Comparison of ENCODE assay signal across 9 cellular contexts in the genomic region with DNA sequence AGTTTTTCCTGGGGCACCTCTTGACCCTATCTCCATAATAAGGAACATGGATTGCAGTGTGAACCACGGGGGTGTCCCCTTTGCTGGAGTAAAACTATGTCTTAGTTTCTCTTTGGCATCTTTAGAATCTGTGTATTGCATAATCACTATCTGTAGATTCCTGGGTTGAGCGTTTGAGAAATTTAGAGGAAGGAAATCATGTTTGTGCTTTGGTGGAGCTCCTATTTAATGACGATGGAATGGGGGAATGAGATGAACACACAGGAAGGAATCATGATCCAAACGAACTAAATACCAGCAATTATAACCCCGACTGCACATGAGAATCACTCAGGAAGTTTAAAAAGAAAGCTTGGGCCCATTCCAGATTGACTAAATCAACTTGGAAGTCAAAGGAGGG. TPM values are rescaled to one million over a fixed set of nuclear protein-coding genes. Genes with fewer than 3 reads are reported as not detected.
A peak's percentile ranks its signal among the peaks of the same experiment; 100 is the strongest.
DNase-seq lines count a peak whose midpoint lies in the region; ATAC-seq and TF ChIP-seq lines count a peak whose summit lies in the region.
"Had no signal": no experiment of that assay in that cellular context is flagged by ENCODE, and none has a peak within 500 bp of the region (broad histone marks: within the 10 kb centered on the region; RNA-seq: fewer than 3 reads in every experiment).

No MANE protein-coding gene starts in this region.

- CTCF ChIA-PET in CD8-positive, alpha-beta T cell (lab: Charles Lee), result interaction anchor here (0.6 to 18.8 kb wide), 6 partner anchors 11 to 210 kb away, joined by 3 to 353 read pairs (median 18); partner anchors contain the start of genes AAAS, ITGB7 and NPFF

- intact Hi-C loops in CD8-positive, alpha-beta T cell (cut with DNase I, micrococcal nuclease), result loop anchor here in 1 of 2 experiments (2.0 kb wide), 1 partner anchor 203 kb away; the partner anchor contains the start of gene TARBP2
- intact Hi-C loops in left ventricle myocardium superior (cut with micrococcal nuclease), result no loop called here

- H3K27ac ChIP-seq in CD8-positive, alpha-beta T cell (ENCODE audit: low read depth, low read length), result no peak overlapping the region

- H3K4me3 Mint-ChIP-seq in CD8-positive, alpha-beta T cell, result peak overlapping the region; percentile 51
- H3K4me3 Mint-ChIP-seq in osteocyte (ENCODE audit: unreplicated experiment), result peak overlapping the region; percentile 57

- no peaks in the 10 kb centered on the region for H3K9me3 ChIP-seq in CD8-positive, alpha-beta T cell (ENCODE audit: low read length)

- H3K27me3 Mint-ChIP-seq in CD8-positive, alpha-beta T cell (ENCODE audit: low read depth), result no peaks in the 10 kb centered on the region
- H3K27me3 Mint-ChIP-seq in osteocyte (ENCODE audit: unreplicated experiment), result no peaks in the 10 kb centered on the region

- H3K4me3 ChIP-seq in CD8-positive, alpha-beta T cell (ENCODE audit: low read depth, low read length), result no peak overlapping the region

- H3K4me1 Mint-ChIP-seq in CD8-positive, alpha-beta T cell (ENCODE audit: low read depth), result peaks cover 73% of the 10 kb centered on the region
- peaks cover 76% of the 10 kb centered on the region for H3K4me1 Mint-ChIP-seq in osteocyte (ENCODE audit: unreplicated experiment)

- no peak for TF ChIP-seq CTCF in CD8-positive, alpha-beta T cell (IDR thresholded peaks at IDR 0.05)
- TF ChIP-seq CTCF in osteocyte (IDR thresholded peaks at IDR 0.05), result no peak

- H3K36me3 ChIP-seq in CD8-positive, alpha-beta T cell (ENCODE audit: insufficient read depth, low read length), result no peaks in the 10 kb centered on the region

- H3K9me3 Mint-ChIP-seq in CD8-positive, alpha-beta T cell, result no peaks in the 10 kb centered on the region
- no peaks in the 10 kb centered on the region for H3K9me3 Mint-ChIP-seq in osteocyte (ENCODE audit: unreplicated experiment)

- no peak for ATAC-seq in CD8-positive, alpha-beta T cell
- ATAC-seq in GM18520 (IDR thresholded peaks at IDR 0.05; ENCODE audit: unreplicated experiment) (no peak), left ventricle myocardium superior (no peak), GM18909 (IDR thresholded peaks at IDR 0.05; ENCODE audit: poor library complexity, unreplicated experiment) (no peak)

- peaks cover 51% of the 10 kb centered on the region for H3K4me1 ChIP-seq in CD8-positive, alpha-beta T cell (ENCODE audit: insufficient read depth, low read length)

- no peaks in the 10 kb centered on the region for H3K27me3 ChIP-seq in CD8-positive, alpha-beta T cell (ENCODE audit: insufficient read depth, low read length)

- H3K27ac Mint-ChIP-seq in CD8-positive, alpha-beta T cell, result no peak overlapping the region
- peak overlapping the region; percentile 95 for H3K27ac Mint-ChIP-seq in osteocyte (ENCODE audit: unreplicated experiment)

- DNase-seq in CD8-positive, alpha-beta T cell, result no peak
- peak; percentile 87 for DNase-seq in NCI-H226
- peak; percentile 68 for DNase-seq in dedifferentiated amniotic fluid mesenchymal stem cell (ENCODE audit: extremely low spot score)
- no peak for DNase-seq in osteocyte (ENCODE audit: extremely low spot score, unreplicated experiment)
- no peak for DNase-seq in occipital lobe (lab: John Stamatoyannopoulos, UW)
- DNase-seq in left ventricle myocardium superior, result no peak
- DNase-seq: NCI-H526 had no signal

- POLR2A ChIA-PET in CD8-positive, alpha-beta T cell (lab: Charles Lee), result interaction anchor here (1.0 to 6.3 kb wide), 2 partner anchors 20 to 25 kb away, joined by 4 to 58 read pairs; partner anchors contain the start of gene AAAS

- peaks cover 64% of the 10 kb centered on the region for H3K36me3 Mint-ChIP-seq in CD8-positive, alpha-beta T cell
- H3K36me3 Mint-ChIP-seq in osteocyte (ENCODE audit: unreplicated experiment), result peaks cover 18% of the 10 kb centered on the region

RNA-seq across cellular contexts. Expression of gene MYG1, which starts 1.3 kb away (rescaled TPM):
- total RNA-seq in CD8-positive, alpha-beta T cell, result 10 to 100 TPM; 24.2 to 31.4 TPM
- total RNA-seq in osteocyte, result 72.5 and 80.5 TPM in 2 replicates
- 39.5 TPM for total RNA-seq in occipital lobe
- total RNA-seq in left ventricle myocardium superior, result 42.5 TPM

RNA-seq across cellular contexts. Expression of gene PFDN5, which starts 2.8 kb away (rescaled TPM):
- total RNA-seq in CD8-positive, alpha-beta T cell, result 100 to 1,000 TPM; 741 to 751 TPM
- 394 and 396 TPM in 2 replicates for total RNA-seq in osteocyte
- 423 TPM for total RNA-seq in occipital lobe
- total RNA-seq in left ventricle myocardium superior, result 374 TPM

RNA-seq across cellular contexts. Expression of gene AAAS, which starts 23.3 kb away (rescaled TPM):
- 10 to 100 TPM; 17.0 to 21.5 TPM for total RNA-seq in CD8-positive, alpha-beta T cell
- total RNA-seq in osteocyte (66.3 and 72.8 TPM in 2 replicates), occipital lobe (28.9 TPM), left ventricle myocardium superior (39.4 TPM)

RNA-seq across cellular contexts. Expression of gene ESPL1, which starts 30.1 kb away (rescaled TPM):
- total RNA-seq in CD8-positive, alpha-beta T cell, result 1 to 10 TPM in 1 of 2 experiments, under 1 TPM in 1; 0.56 to 1.7 TPM
- total RNA-seq in osteocyte (7.6 and 8.6 TPM in 2 replicates), occipital lobe (1.7 TPM), left ventricle myocardium superior (0.17 TPM)

RNA-seq across cellular contexts. Expression of gene SP7, which starts 38.0 kb away (rescaled TPM):
- total RNA-seq in CD8-positive, alpha-beta T cell, result not detected
- not detected in 2 replicates for total RNA-seq in osteocyte
- total RNA-seq in occipital lobe, result not detected
- not detected for total RNA-seq in left ventricle myocardium superior

Comparison
In these comparisons a context has a peak if more than half of its experiments do, and no peak if none do; other contexts are left out.
1. DNase-seq: peak in NCI-H226 (single experiment) and dedifferentiated amniotic fluid mesenchymal stem cell (single experiment); none in CD8-positive, alpha-beta T cell (0 of 7), osteocyte (single experiment), occipital lobe (single experiment) and left ventricle myocardium superior (single experiment).